Comparison of ENCODE assay signal across 23 cellular contexts in the genomic region with DNA sequence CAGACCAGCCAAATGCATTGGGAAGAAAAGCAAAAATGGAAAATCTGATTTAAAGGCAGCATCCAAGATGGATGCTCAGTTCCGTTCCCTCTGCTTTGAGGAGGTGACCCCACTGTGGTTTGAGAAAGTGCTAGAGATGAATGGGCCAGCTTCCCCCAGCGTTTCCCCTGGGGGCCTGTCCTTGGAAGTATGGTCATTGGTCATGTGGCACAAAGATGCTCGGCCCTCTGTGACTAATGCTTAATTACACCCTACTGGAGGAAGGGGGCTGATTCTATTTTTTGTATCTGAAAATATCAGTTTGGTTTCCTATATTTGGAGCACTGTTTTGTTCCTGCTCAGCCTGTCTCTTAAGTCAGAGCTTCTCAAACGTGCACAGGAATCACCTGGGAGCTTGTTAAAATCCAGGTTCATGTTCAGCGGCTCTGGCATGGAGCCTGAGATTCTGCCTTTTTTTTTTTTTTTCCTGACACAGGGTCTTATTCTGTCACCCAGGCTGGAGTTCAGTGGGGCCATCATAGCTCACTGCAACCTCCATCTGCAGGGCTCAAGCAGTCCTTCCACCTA. TPM values are rescaled to one million over a fixed set of nuclear protein-coding genes. Genes with fewer than 3 reads are reported as not detected.
DNase-seq lines count a peak whose midpoint lies in the region; ATAC-seq and TF ChIP-seq lines count a peak whose summit lies in the region.
"Had no signal": no experiment of that assay in that cellular context is flagged by ENCODE, and none has a peak within 500 bp of the region (broad histone marks: within the 10 kb centered on the region; RNA-seq: fewer than 3 reads in every experiment).

No MANE protein-coding gene starts in this region.

- H3K36me3 ChIP-seq in cardiac muscle cell (no peaks in the 10 kb centered on the region), stomach (peaks cover 0 to 26% (median 13%) of the 10 kb centered on the region in 4 donors)
- H3K36me3 ChIP-seq: neural progenitor cell, vagina had no signal

- ATAC-seq in Right ventricle myocardium inferior (no peak), T-cell (replicated peaks in 1 of 4) (no peak), GM21367 (IDR thresholded peaks at IDR 0.05; ENCODE audit: unreplicated experiment) (no peak)
- ATAC-seq: activated naive CD8-positive, alpha-beta T cell treated with anti-CD3 and anti-CD28 coated beads, Interleukin-2, amount 50 U/mL, for 24 hours; activated T-helper 17 cell treated with anti-CD3 and anti-CD28 coated beads, Interleukin-2, amount 50 U/mL, for 72 hours had no signal

- H3K9me3 Mint-ChIP-seq in T-cell: no peaks in the 10 kb centered on the region
- H3K9me3 Mint-ChIP-seq in activated CD4-positive, alpha-beta memory T cell treated with anti-CD3 and anti-CD28 coated beads, Interleukin-2, amount 10 ng/mL, durations not matched to agents 7 days and 5 days: no peaks in the 10 kb centered on the region
- H3K9me3 Mint-ChIP-seq: activated naive CD8-positive, alpha-beta T cell treated with anti-CD3 and anti-CD28 coated beads, Interleukin-2, amount 50 U/mL, for 24 hours; activated T-helper 17 cell treated with anti-CD3 and anti-CD28 coated beads, Interleukin-2, amount 50 U/mL, for 72 hours; CD4-positive, CD25-positive, alpha-beta regulatory T cell; neural progenitor cell had no signal

- no peak for TF ChIP-seq POLR2A in stomach (IDR thresholded peaks at IDR 0.05)

- H3K4me3 ChIP-seq in cardiac muscle cell (no peak overlapping the region), stomach (no peak overlapping the region)
- H3K4me3 ChIP-seq: neural progenitor cell, spleen, vagina had no signal

- H3K4me1 Mint-ChIP-seq in T-cell: peaks cover 0 to 11% (median 0%) of the 10 kb centered on the region in 3 donors
- H3K4me1 Mint-ChIP-seq in activated CD4-positive, alpha-beta memory T cell treated with anti-CD3 and anti-CD28 coated beads, Interleukin-2, amount 10 ng/mL, durations not matched to agents 7 days and 5 days: no peaks in the 10 kb centered on the region
- H3K4me1 Mint-ChIP-seq: activated T-helper 17 cell treated with anti-CD3 and anti-CD28 coated beads, Interleukin-2, amount 50 U/mL, for 72 hours had no signal

- TF ChIP-seq EP300 in stomach (IDR thresholded peaks at IDR 0.05): no peak

- intact Hi-C loops in Right ventricle myocardium inferior (cut with DNase I): no loop called here
- intact Hi-C loops in stomach (cut with DNase I; ENCODE audit: low total_unique reads): no loop called here

- WGBS in stomach, 5 donors: 60 to 79% (median 73%) methylated on average over 5 of the region's 5 CpGs

- H3K36me3 Mint-ChIP-seq in T-cell: peaks cover 26% of the 10 kb centered on the region
- H3K36me3 Mint-ChIP-seq in activated CD4-positive, alpha-beta memory T cell treated with anti-CD3 and anti-CD28 coated beads, Interleukin-2, amount 10 ng/mL, durations not matched to agents 7 days and 5 days (ENCODE audit: low read depth): no peaks in the 10 kb centered on the region
- H3K36me3 Mint-ChIP-seq: neural progenitor cell had no signal

- H3K27me3 Mint-ChIP-seq in T-cell: no peaks in the 10 kb centered on the region
- H3K27me3 Mint-ChIP-seq in activated CD4-positive, alpha-beta memory T cell treated with anti-CD3 and anti-CD28 coated beads, Interleukin-2, amount 10 ng/mL, durations not matched to agents 7 days and 5 days: no peaks in the 10 kb centered on the region
- H3K27me3 Mint-ChIP-seq: activated naive CD8-positive, alpha-beta T cell treated with anti-CD3 and anti-CD28 coated beads, Interleukin-2, amount 50 U/mL, for 24 hours; activated T-helper 17 cell treated with anti-CD3 and anti-CD28 coated beads, Interleukin-2, amount 50 U/mL, for 72 hours had no signal

- peak overlapping the region; percentile 4 for H3K27ac ChIP-seq in cardiac muscle cell
- H3K27ac ChIP-seq in stomach: peak overlapping the region in 2 of 5 donors; percentile 40 to 60
- H3K27ac ChIP-seq: neural progenitor cell, spleen, vagina had no signal

- DNase-seq in cardiac muscle cell (ENCODE audit: low read depth in 1 of 2, low spot score in 1 of 2): no peak
- no peak for DNase-seq in Right ventricle myocardium inferior (ENCODE audit: missing footprints)
- no peak for DNase-seq in T-cell
- peak; percentile 47 for DNase-seq in fibroblast of peridontal ligament (ENCODE audit: extremely low read depth)
- no peak for DNase-seq in activated CD4-positive, alpha-beta memory T cell treated with anti-CD3 and anti-CD28 coated beads, Interleukin-2, amount 10 ng/mL, durations not matched to agents 7 days and 5 days
- DNase-seq in stomach: no peak
- no peak for DNase-seq in NCI-H446 (lab: John Stamatoyannopoulos, UW)
- DNase-seq: activated CD4-positive, alpha-beta T cell treated with anti-CD3 and anti-CD28 coated beads for 4 hours; activated naive CD8-positive, alpha-beta T cell treated with anti-CD3 and anti-CD28 coated beads, Interleukin-2, amount 50 U/mL, for 24 hours; CD4-positive, CD25-positive, alpha-beta regulatory T cell; DMS53; erythroblast; Karpas-422; midbrain; NCI-H1092 treated with DMSO at 0.1 percent for 48 hours; NCI-H2081 treated with DMSO at 0.1 percent for 48 hours; NCI-H524; spleen; stimulated activated CD4-positive, alpha-beta T cell treated with anti-CD3 and anti-CD28 coated beads, Interleukin-4, amount 100 ng/mL, for 4 hours had no signal

- H3K27ac Mint-ChIP-seq in T-cell: peak overlapping the region; percentile 45 to 49
- no peak overlapping the region for H3K27ac Mint-ChIP-seq in activated CD4-positive, alpha-beta memory T cell treated with anti-CD3 and anti-CD28 coated beads, Interleukin-2, amount 10 ng/mL, durations not matched to agents 7 days and 5 days
- H3K27ac Mint-ChIP-seq: activated naive CD8-positive, alpha-beta T cell treated with anti-CD3 and anti-CD28 coated beads, Interleukin-2, amount 50 U/mL, for 24 hours; activated T-helper 17 cell treated with anti-CD3 and anti-CD28 coated beads, Interleukin-2, amount 50 U/mL, for 72 hours had no signal

- CTCF ChIA-PET in T-cell (lab: Charles Lee): interaction anchor here in 1 of 2 donors (0.6 to 0.8 kb wide), 3 partner anchors 12 to 616 kb away, joined by 3 to 4 read pairs (median 3); no protein-coding TSS in a partner anchor
- CTCF ChIA-PET in activated CD4-positive, alpha-beta memory T cell treated with anti-CD3 and anti-CD28 coated beads, Interleukin-2, amount 10 ng/mL, durations not matched to agents 7 days and 5 days (lab: Charles Lee): interaction anchor here (1.0 to 1.2 kb wide), 3 partner anchors 11 to 215 kb away, joined by 3 to 4 read pairs (median 3); no protein-coding TSS in a partner anchor

- no peaks in the 10 kb centered on the region for H3K9me3 ChIP-seq in cardiac muscle cell (ENCODE audit: low read depth)
- no peaks in the 10 kb centered on the region for H3K9me3 ChIP-seq in stomach
- H3K9me3 ChIP-seq: spleen, vagina had no signal

- POLR2A ChIA-PET in T-cell (lab: Charles Lee): interaction anchor here in 1 of 2 donors (0.6 kb wide), 1 partner anchor 115 kb away, joined by 3 read pairs; no protein-coding TSS in a partner anchor
- POLR2A ChIA-PET in activated CD4-positive, alpha-beta memory T cell treated with anti-CD3 and anti-CD28 coated beads, Interleukin-2, amount 10 ng/mL, durations not matched to agents 7 days and 5 days (lab: Charles Lee): no interaction called here

- TF ChIP-seq CTCF in cardiac muscle cell (IDR thresholded peaks at IDR 0.05; ENCODE audit: low read depth, low read length) (no peak), stomach (IDR thresholded peaks at IDR 0.05) (no peak)

- H3K27me3 ChIP-seq in cardiac muscle cell (no peaks in the 10 kb centered on the region), stomach (no peaks in the 10 kb centered on the region)
- H3K27me3 ChIP-seq: neural progenitor cell, spleen, vagina had no signal

- peaks cover 46% of the 10 kb centered on the region for H3K4me1 ChIP-seq in cardiac muscle cell (ENCODE audit: low read depth)
- peaks cover 11 to 47% (median 31%) of the 10 kb centered on the region in 4 donors for H3K4me1 ChIP-seq in stomach
- H3K4me1 ChIP-seq: neural progenitor cell had no signal

- H3K4me3 Mint-ChIP-seq in T-cell: no peak overlapping the region
- no peak overlapping the region for H3K4me3 Mint-ChIP-seq in activated CD4-positive, alpha-beta memory T cell treated with anti-CD3 and anti-CD28 coated beads, Interleukin-2, amount 10 ng/mL, durations not matched to agents 7 days and 5 days
- H3K4me3 Mint-ChIP-seq: activated naive CD8-positive, alpha-beta T cell treated with anti-CD3 and anti-CD28 coated beads, Interleukin-2, amount 50 U/mL, for 24 hours; activated T-helper 17 cell treated with anti-CD3 and anti-CD28 coated beads, Interleukin-2, amount 50 U/mL, for 72 hours; CD4-positive, CD25-positive, alpha-beta regulatory T cell; neural progenitor cell had no signal

RNA-seq across cellular contexts. Expression of gene SELENON, which starts 12.4 kb away (rescaled TPM):
- total RNA-seq in cardiac muscle cell (97.3 and 123 TPM in 2 replicates), Right ventricle myocardium inferior (45.7 TPM), T-cell (10 to 100 TPM; 22.4 to 28.9 (median 25.9) TPM), stomach (10 to 100 TPM in 4 of 5 donors, 1 to 10 TPM in 1; 1.7 to 81.1 (median 18.3) TPM)
- polyA plus RNA-seq in cardiac muscle cell (111 and 130 TPM in 2 replicates), stomach (10 to 100 TPM in 2 of 3 donors, 1 to 10 TPM in 1; 9.5 to 29.4 (median 21.7) TPM)
- total RNA-seq in activated CD4-positive, alpha-beta memory T cell treated with anti-CD3 and anti-CD28 coated beads, Interleukin-2, amount 10 ng/mL, durations not matched to agents 7 days and 5 days: 1 to 10 TPM; 5.9 to 6.0 TPM

RNA-seq across cellular contexts. Expression of gene MTFR1L, which starts 32.2 kb away (rescaled TPM):
- 158 and 197 TPM in 2 replicates for total RNA-seq in cardiac muscle cell
- 251 and 266 TPM in 2 replicates for polyA plus RNA-seq in cardiac muscle cell
- total RNA-seq in Right ventricle myocardium inferior: 206 TPM
- total RNA-seq in T-cell: 10 to 100 TPM; 39.6 to 48.1 (median 41.6) TPM
- total RNA-seq in activated CD4-positive, alpha-beta memory T cell treated with anti-CD3 and anti-CD28 coated beads, Interleukin-2, amount 10 ng/mL, durations not matched to agents 7 days and 5 days: 10 to 100 TPM; 36.6 to 37.7 TPM
- 100 to 1,000 TPM in 3 of 5 donors, 10 to 100 TPM in 2; 39.3 to 301 (median 107) TPM for total RNA-seq in stomach
- 10 to 100 TPM; 41.1 to 52.4 (median 49.5) TPM for polyA plus RNA-seq in stomach
